ENCODE assay signal across 9 cellular contexts in the genomic region with DNA sequence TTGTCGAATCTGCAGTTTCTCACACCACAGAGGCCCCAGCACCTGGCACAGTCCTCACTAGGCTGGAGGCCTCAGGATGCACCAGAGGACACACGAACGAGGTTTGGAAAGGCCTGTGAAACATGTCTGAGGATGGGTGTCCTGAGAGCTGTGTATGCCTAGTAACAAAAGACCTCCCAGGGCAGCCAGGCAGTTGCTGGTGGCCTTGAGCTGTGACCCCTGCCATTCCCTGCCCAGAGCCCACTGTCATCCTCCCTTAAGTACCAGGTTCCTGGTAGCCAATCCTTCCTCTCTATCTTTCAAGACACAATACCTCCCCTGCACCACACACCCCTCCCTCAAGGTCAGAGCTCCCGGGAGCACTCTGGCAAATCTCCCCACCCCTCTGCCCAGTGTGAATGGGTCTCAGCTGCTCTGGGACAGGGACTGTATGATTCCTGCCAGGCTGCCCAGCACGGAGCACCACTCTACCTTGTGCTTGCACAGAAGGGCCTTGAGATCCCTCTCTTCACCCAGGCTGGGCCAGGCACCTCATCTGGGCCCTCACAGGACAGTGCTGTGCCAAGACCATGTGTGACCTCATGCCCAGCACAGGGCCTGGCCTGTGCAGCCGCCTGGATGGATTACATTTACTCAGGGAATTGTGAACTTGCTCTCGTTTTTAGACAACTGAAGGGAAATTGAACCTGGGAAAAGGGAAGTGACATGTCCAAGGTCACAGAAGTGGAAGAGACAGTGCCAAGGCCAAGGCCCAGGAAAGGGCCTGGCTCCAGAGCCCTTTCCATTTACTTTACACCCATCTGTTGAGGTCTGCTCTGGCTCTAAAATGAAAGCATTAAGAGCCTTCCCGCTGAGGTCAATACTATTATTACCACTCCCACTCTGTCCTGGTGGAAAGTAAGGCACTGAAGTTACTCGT. TPM values are rescaled to one million over a fixed set of nuclear protein-coding genes. Genes with fewer than 3 reads are reported as not detected.
DNase-seq lines count a peak whose midpoint lies in the region; ATAC-seq, FAIRE-seq and TF ChIP-seq lines count a peak whose summit lies in the region.
"Had no signal": no experiment of that assay in that cellular context is flagged by ENCODE, and none has a peak within 500 bp of the region (broad histone marks: within the 10 kb centered on the region; RNA-seq: fewer than 3 reads in every experiment).

No MANE protein-coding gene starts in this region.

- no peak overlapping the region for H2BK15ac ChIP-seq in neuronal stem cell (ENCODE audit: low read length)

- H3K27ac Mint-ChIP-seq in CD8-positive, alpha-beta T cell = peak overlapping the region; percentile 90
- peak overlapping the region; percentile 87 to 88 for H3K27ac Mint-ChIP-seq in effector memory CD8-positive, alpha-beta T cell

- H3K9me3 ChIP-seq in CD8-positive, alpha-beta T cell (ENCODE audit: low read length) = no peaks in the 10 kb centered on the region
- H3K9me3 ChIP-seq in NT2/D1 (ENCODE audit: insufficient read depth, low read length) (no peaks in the 10 kb centered on the region), neuronal stem cell (replicated peaks in 1 of 2; ENCODE audit: control insufficient read depth in 2 of 2, insufficient read depth in 1 of 2, low read depth in 1 of 2, low read length in 2 of 2) (no peaks in the 10 kb centered on the region)

- DNase-seq in CD8-positive, alpha-beta T cell = no peak
- DNase-seq in NT2/D1 (ENCODE audit: low read depth, low spot score) (no peak), neuronal stem cell (ENCODE audit: low spot score) (no peak), NCI-H1694 (lab: John Stamatoyannopoulos, UW) (no peak), DMS53 treated with DMSO at 0.1 percent for 48 hours (lab: John Stamatoyannopoulos, UW; ENCODE audit: unreplicated experiment) (no peak), midbrain (lab: John Stamatoyannopoulos, UW) (no peak), RCC 7860 (ENCODE audit: low spot score) (no peak)
- no peak for DNase-seq in effector memory CD8-positive, alpha-beta T cell
- DNase-seq: NK-92 treated with Interleukin-12 subunit alpha and Interleukin-12 subunit beta, amount 100 ng/mL, for 24 hours had no signal

- no peak for ATAC-seq in CD8-positive, alpha-beta T cell
- ATAC-seq in effector memory CD8-positive, alpha-beta T cell (replicated peaks) = no peak

- no peak overlapping the region for H3K18ac ChIP-seq in neuronal stem cell (ENCODE audit: low read length)

- H3K23ac ChIP-seq in neuronal stem cell (ENCODE audit: low read depth, low read length, poor library complexity) = peak overlapping the region; percentile 77

- no peak overlapping the region for H2AFZ ChIP-seq in neuronal stem cell (ENCODE audit: low read length)

- H2AK5ac ChIP-seq in neuronal stem cell (ENCODE audit: low read depth, low read length) = no peak overlapping the region

- peak overlapping the region; percentile 16 for H2BK5ac ChIP-seq in neuronal stem cell (ENCODE audit: low read length)

- no peak overlapping the region for H4K91ac ChIP-seq in neuronal stem cell (ENCODE audit: low read depth, low read length, poor library complexity)

- no peaks in the 10 kb centered on the region for H3K27me3 ChIP-seq in CD8-positive, alpha-beta T cell (ENCODE audit: insufficient read depth, low read length)
- H3K27me3 ChIP-seq in NT2/D1 (ENCODE audit: insufficient read depth, insufficient read length) = no peaks in the 10 kb centered on the region
- no peaks in the 10 kb centered on the region for H3K27me3 ChIP-seq in neuronal stem cell (ENCODE audit: control insufficient read depth in 3 of 3, insufficient read depth in 3 of 3, low read depth in 1 of 3, low read length in 3 of 3)

- H3K9me3 Mint-ChIP-seq in CD8-positive, alpha-beta T cell = no peaks in the 10 kb centered on the region
- no peaks in the 10 kb centered on the region for H3K9me3 Mint-ChIP-seq in effector memory CD8-positive, alpha-beta T cell

- no peak overlapping the region for H3K27ac ChIP-seq in CD8-positive, alpha-beta T cell (ENCODE audit: low read depth, low read length)
- no peak overlapping the region for H3K27ac ChIP-seq in neuronal stem cell (replicated peaks; ENCODE audit: low read length)

- no peaks in the 10 kb centered on the region for H3K36me3 ChIP-seq in CD8-positive, alpha-beta T cell (ENCODE audit: insufficient read depth, low read length)
- H3K36me3 ChIP-seq in NT2/D1 (ENCODE audit: insufficient read depth, insufficient read length, low read length) (peaks cover 48% of the 10 kb centered on the region), neuronal stem cell (replicated peaks in 1 of 2; ENCODE audit: control insufficient read depth in 2 of 2, insufficient read depth in 2 of 2, low read length in 2 of 2) (peaks cover 13 to 36% of the 10 kb centered on the region in 2 donors)

- POLR2A ChIA-PET in CD8-positive, alpha-beta T cell (lab: Charles Lee) = interaction anchor here (0.6 kb wide), 1 partner anchor 1047 kb away, joined by 3 read pairs; no protein-coding TSS in a partner anchor

- no peak overlapping the region for H2BK120ac ChIP-seq in neuronal stem cell (ENCODE audit: low read depth, low read length)

- H3K4ac ChIP-seq in neuronal stem cell (ENCODE audit: low read length) = no peak overlapping the region

- H3K36me3 Mint-ChIP-seq in CD8-positive, alpha-beta T cell = peaks cover 5% of the 10 kb centered on the region
- H3K36me3 Mint-ChIP-seq in effector memory CD8-positive, alpha-beta T cell (ENCODE audit: insufficient read depth) = peaks cover 35% of the 10 kb centered on the region

- intact Hi-C loops in CD8-positive, alpha-beta T cell (cut with DNase I, micrococcal nuclease) = no loop called here

- peaks cover 46% of the 10 kb centered on the region for H3K79me1 ChIP-seq in neuronal stem cell (ENCODE audit: low read depth, low read length)

- peaks cover 20% of the 10 kb centered on the region for H3K4me1 ChIP-seq in CD8-positive, alpha-beta T cell (ENCODE audit: insufficient read depth, low read length)
- H3K4me1 ChIP-seq in NT2/D1 (ENCODE audit: insufficient read depth, insufficient read length) (peaks cover 22% of the 10 kb centered on the region), neuronal stem cell (ENCODE audit: control insufficient read depth in 2 of 2, insufficient read depth in 1 of 2, low read depth in 1 of 2, low read length in 2 of 2) (peaks cover 5 to 13% of the 10 kb centered on the region in 2 donors)

- no peak overlapping the region for H3K14ac ChIP-seq in neuronal stem cell (ENCODE audit: low read length)

- H3K4me3 ChIP-seq in CD8-positive, alpha-beta T cell (ENCODE audit: low read depth, low read length) = no peak overlapping the region
- H3K4me3 ChIP-seq in NT2/D1 (ENCODE audit: insufficient read length, low read depth) (no peak overlapping the region), neuronal stem cell (ENCODE audit: low read length in 2 of 2) (peak overlapping the region in 1 of 2 donors; percentile 58)

- H3K9ac ChIP-seq in NT2/D1 (ENCODE audit: insufficient read length, low read depth) = peak overlapping the region; percentile 83
- H3K9ac ChIP-seq in neuronal stem cell (ENCODE audit: low read depth, low read length, poor library complexity) = peak overlapping the region; percentile 47

- peak overlapping the region; percentile 78 for H3K4me3 Mint-ChIP-seq in CD8-positive, alpha-beta T cell
- peak overlapping the region; percentile 95 for H3K4me3 Mint-ChIP-seq in effector memory CD8-positive, alpha-beta T cell

- CTCF ChIA-PET in CD8-positive, alpha-beta T cell (lab: Charles Lee) = no interaction called here

- no peak overlapping the region for H3K4me2 ChIP-seq in neuronal stem cell (ENCODE audit: insufficient read depth, low read length, poor library complexity, severe bottlenecking)

- FAIRE-seq in RCC 7860 (lab: Jason Lieb, UNC) = no peak

- TF ChIP-seq CTCF in CD8-positive, alpha-beta T cell (IDR thresholded peaks at IDR 0.05) = no peak

- no peak overlapping the region for H4K8ac ChIP-seq in neuronal stem cell (ENCODE audit: low read depth, low read length)

- no CpG with 5 or more reads among the region's 9 CpGs for WGBS in neuronal stem cell (ENCODE audit: extremely low coverage in 2 of 2, insufficient read length in 2 of 2, insufficient replicate concordance in 1 of 2), 2 donors

- peaks cover 50% of the 10 kb centered on the region for H3K4me1 Mint-ChIP-seq in CD8-positive, alpha-beta T cell (ENCODE audit: low read depth)
- peaks cover 42 to 49% of the 10 kb centered on the region in 2 donors for H3K4me1 Mint-ChIP-seq in effector memory CD8-positive, alpha-beta T cell (ENCODE audit: low read depth in 2 of 2)

- peak overlapping the region; percentile 41 for H2BK12ac ChIP-seq in neuronal stem cell (ENCODE audit: low read length)

- H3K27me3 Mint-ChIP-seq in CD8-positive, alpha-beta T cell (ENCODE audit: low read depth) = no peaks in the 10 kb centered on the region
- no peaks in the 10 kb centered on the region for H3K27me3 Mint-ChIP-seq in effector memory CD8-positive, alpha-beta T cell

RNA-seq across cellular contexts. Expression of a gene that starts 2.2 kb away (rescaled TPM):
- total RNA-seq in CD8-positive, alpha-beta T cell = 10 to 100 TPM; 10.2 to 10.8 TPM
- polyA plus RNA-seq in neuronal stem cell (2013, experiment 1 of 2) = 37.4 TPM
- polyA plus RNA-seq in neuronal stem cell (2013, experiment 2 of 2) = 36.2 TPM

RNA-seq across cellular contexts. Expression of a gene that starts 22.2 kb away (rescaled TPM):
- 10 to 100 TPM; 17.2 to 18.6 TPM for total RNA-seq in CD8-positive, alpha-beta T cell
- polyA plus RNA-seq in neuronal stem cell (2013, experiment 1 of 2) = 37.6 TPM
- polyA plus RNA-seq in neuronal stem cell (2013, experiment 2 of 2) = 37.2 TPM

RNA-seq across cellular contexts. Expression of a gene that starts 56.9 kb away (rescaled TPM):
- not detected for total RNA-seq in CD8-positive, alpha-beta T cell
- polyA plus RNA-seq in neuronal stem cell (2013, experiment 1 of 2) = 6.7 TPM
- polyA plus RNA-seq in neuronal stem cell (2013, experiment 2 of 2) = 19.4 TPM
